ENCODE assay signal across 8 cellular contexts in the genomic region with DNA sequence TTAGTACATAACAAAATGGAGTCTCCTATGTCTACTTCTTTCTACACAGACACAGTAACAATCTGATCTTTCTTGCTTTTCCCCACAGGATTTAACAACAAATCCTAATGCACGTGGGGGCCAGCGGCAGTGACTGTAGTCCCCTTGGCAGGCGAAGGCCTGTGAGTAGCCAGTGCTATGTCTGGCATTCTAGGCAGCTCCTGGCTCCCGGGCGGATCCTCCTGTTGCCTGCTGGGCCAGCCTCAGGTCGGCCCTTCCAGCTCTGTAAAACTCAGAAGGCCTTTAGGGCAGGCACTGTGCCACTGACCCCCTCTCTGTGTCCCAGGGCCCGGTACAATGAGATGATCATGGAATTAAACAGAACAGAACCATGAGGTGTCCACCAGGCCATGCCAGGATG.
DNase-seq lines count a peak whose midpoint lies in the region; ATAC-seq and TF ChIP-seq lines count a peak whose summit lies in the region.
"Not testable (repeated sequence)": the region's sequence is repeated elsewhere in the genome, so short reads cannot be mapped to it uniquely, and the experiment has no call there.

No MANE protein-coding gene starts in this region.

- H3K27me3 ChIP-seq in GM23338 (ENCODE audit: insufficient read depth); heart right ventricle; left lung; upper lobe of right lung: not testable (repeated sequence)

- H3K27ac Mint-ChIP-seq in GM23338, WTC11: not testable (repeated sequence)

- H3K9me2 ChIP-seq in GM23338 (ENCODE audit: insufficient read depth), result not testable (repeated sequence)

- POLR2A ChIA-PET in WTC11 (lab: Charles Lee), result not testable (repeated sequence)

- H3K4me1 ChIP-seq in GM23338 (ENCODE audit: insufficient read depth); heart right ventricle; left lung; upper lobe of right lung: not testable (repeated sequence)

- DNase-seq in GM23338 (ENCODE audit: low spot score); WTC11 (ENCODE audit: low spot score); Right ventricle myocardium inferior (ENCODE audit: missing footprints); Right ventricle myocardium superior; heart right ventricle; left ventricle myocardium superior; left lung; upper lobe of right lung: not testable (repeated sequence)

- H4K20me1 ChIP-seq in GM23338 (replicated peaks; ENCODE audit: insufficient read depth), result not testable (repeated sequence)

- not testable (repeated sequence) for H3K27ac ChIP-seq in GM23338 (ENCODE audit: low read depth); heart right ventricle; left lung; upper lobe of right lung

- no CpG with 5 or more reads among the region's 7 CpGs for WGBS in heart right ventricle, 2 donors

- H3K9me3 Mint-ChIP-seq in GM23338, WTC11: not testable (repeated sequence)

- not testable (repeated sequence) for H3K36me3 Mint-ChIP-seq in GM23338 (ENCODE audit: low read depth); WTC11

- TF ChIP-seq CTCF in GM23338 (conservative IDR thresholded peaks at IDR 0.05; ENCODE audit: low read depth in 2 of 2); WTC11 (IDR thresholded peaks at IDR 0.05); heart right ventricle (IDR thresholded peaks at IDR 0.05); left lung (IDR thresholded peaks at IDR 0.05); upper lobe of right lung (IDR thresholded peaks at IDR 0.05): not testable (repeated sequence)

- H3K4me3 Mint-ChIP-seq in GM23338, WTC11: not testable (repeated sequence)

- CTCF ChIA-PET in WTC11 (lab: Charles Lee), result not testable (repeated sequence)

- not testable (repeated sequence) for H3K9me3 ChIP-seq in heart right ventricle, left lung, upper lobe of right lung

- intact Hi-C loops in Right ventricle myocardium inferior (cut with DNase I); Right ventricle myocardium superior (cut with DNase I); heart right ventricle (cut with DNase I); left ventricle myocardium superior (cut with micrococcal nuclease); left lung (cut with DNase I); upper lobe of right lung (cut with DNase I): not testable (repeated sequence)

- H3K36me3 ChIP-seq in GM23338 (ENCODE audit: insufficient read depth); heart right ventricle; left lung; upper lobe of right lung: not testable (repeated sequence)

- ATAC-seq in GM23338, result peak; percentile 63
- ATAC-seq in WTC11, result peak; percentile 84
- peak; percentile 72 for ATAC-seq in Right ventricle myocardium inferior
- ATAC-seq in Right ventricle myocardium superior (ENCODE audit: poor library complexity), result peak; percentile 87
- ATAC-seq in heart right ventricle, result peak in 5 of 8 donors; percentile 53 to 81 (median 64)
- peak; percentile 74 for ATAC-seq in left ventricle myocardium superior
- ATAC-seq in left lung, result peak; percentile 44
- ATAC-seq in upper lobe of right lung, result peak; percentile 42

- not testable (repeated sequence) for H3F3A ChIP-seq in GM23338 (replicated peaks; ENCODE audit: low read depth)

- not testable (repeated sequence) for H3K27me3 Mint-ChIP-seq in GM23338 (ENCODE audit: insufficient read depth, low read depth, poor library complexity); WTC11 (ENCODE audit: low read depth)

- H3K4me2 ChIP-seq in GM23338, result not testable (repeated sequence)

- not testable (repeated sequence) for H3K79me2 ChIP-seq in GM23338 (replicated peaks; ENCODE audit: insufficient read depth)

- H2AFZ ChIP-seq in GM23338, result not testable (repeated sequence)

- H3K4me3 ChIP-seq in GM23338, heart right ventricle, left lung, upper lobe of right lung: not testable (repeated sequence)

- not testable (repeated sequence) for H3K4me1 Mint-ChIP-seq in GM23338, WTC11
